ENCODE assay signal across 39 cellular contexts in genomic region chr17:27588354-27588753, GRCh38.
"Had no signal": no experiment of that assay in that cellular context is flagged by ENCODE, and none has a peak within 500 bp of the region (broad histone marks: within the 10 kb centered on the region; RNA-seq: fewer than 3 reads in every experiment).

No MANE protein-coding gene starts in this region.

- H3K4me1 ChIP-seq: breast epithelium, esophagus muscularis mucosa, foreskin keratinocyte had no signal

- H3K4me3 ChIP-seq: adrenal gland, breast epithelium, cardiac muscle cell, coronary artery, dorsolateral prefrontal cortex, esophagus muscularis mucosa, gastrocnemius medialis had no signal

- H3K36me3 ChIP-seq: breast epithelium, cardiac muscle cell had no signal

- H3K27me3 Mint-ChIP-seq: activated B cell treated with CpG ODN at 0.5 μM for 24 hours; activated CD8-positive, alpha-beta memory T cell treated with anti-CD3 and anti-CD28 coated beads, Interleukin-2, amount 10 ng/mL, durations not matched to agents 7 days and 5 days; activated naive CD4-positive, alpha-beta T cell treated with anti-CD3 and anti-CD28 coated beads, Interleukin-2, amount 50 U/mL, for 24 hours; activated naive CD8-positive, alpha-beta T cell treated with anti-CD3 and anti-CD28 coated beads for 36 hours; activated naive CD8-positive, alpha-beta T cell treated with anti-CD3 and anti-CD28 coated beads, Interleukin-2, amount 50 U/mL, for 24 hours; brain; dendritic cell treated with granulocyte-macrophage colony-stimulating factor and Interleukin-4, amounts not matched to agents 40 ng/mL and 50 ng/mL, for 4 days; T-cell had no signal

- H3K9me3 Mint-ChIP-seq: activated B cell treated with CpG ODN at 0.5 μM for 24 hours; activated naive CD4-positive, alpha-beta T cell treated with anti-CD3 and anti-CD28 coated beads for 36 hours; activated naive CD4-positive, alpha-beta T cell treated with anti-CD3 and anti-CD28 coated beads, Interleukin-2, amount 50 U/mL, for 24 hours; activated naive CD8-positive, alpha-beta T cell treated with anti-CD3 and anti-CD28 coated beads for 36 hours; activated naive CD8-positive, alpha-beta T cell treated with anti-CD3 and anti-CD28 coated beads, Interleukin-2, amount 50 U/mL, for 24 hours; activated T-helper 1 cell treated with anti-CD3 and anti-CD28 coated beads, Interleukin-12 subunit alpha, Interleukin-12 subunit beta, Interleukin-2, Interleukin-4 antibody, amounts not matched to agents 30 ng/mL and 10 ng/mL and 1 ng/mL, durations not matched to agents 14 hours and 24 hours and 36 hours; activated T-helper 2 cell treated with anti-CD3 and anti-CD28 coated beads, Interferon-gamma antibody, Interleukin-2, Interleukin-4, amounts not matched to agents 10 μg/mL and 5 μg/mL and 100 μg/mL, durations not matched to agents 14 hours and 24 hours and 36 hours; brain; dendritic cell treated with granulocyte-macrophage colony-stimulating factor and Interleukin-4, amounts not matched to agents 40 ng/mL and 50 ng/mL, for 4 days; T-cell; T-helper 1 cell treated with Interleukin-12 subunit alpha and Interleukin-12 subunit beta and Interleukin-4 antibody, amounts not matched to agents 30 μg/mL and 1 μg/mL, for 36 hours had no signal

- H3K9me3 ChIP-seq: adrenal gland, breast epithelium, esophagus muscularis mucosa, gastrocnemius medialis had no signal

- ATAC-seq: activated CD4-positive, CD25-positive, alpha-beta regulatory T cell treated with anti-CD3 and anti-CD28 coated beads, Interleukin-2, amount 50 U/mL, for 24 hours; activated CD8-positive, alpha-beta memory T cell treated with anti-CD3 and anti-CD28 coated beads, Interleukin-2, amount 10 ng/mL, durations not matched to agents 7 days and 5 days; activated CD8-positive, alpha-beta T cell treated with anti-CD3 and anti-CD28 coated beads, Interleukin-2, amount 10 ng/mL, durations not matched to agents 7 days and 5 days; activated naive CD8-positive, alpha-beta T cell treated with anti-CD3 and anti-CD28 coated beads, Interleukin-2, amount 50 U/mL, for 24 hours; foreskin keratinocyte; gastrocnemius medialis; T-cell had no signal

- H3K27ac ChIP-seq: adrenal gland, breast epithelium, cardiac muscle cell, coronary artery, esophagus muscularis mucosa, foreskin keratinocyte, gastrocnemius medialis, WERI-Rb-1 had no signal

- DNase-seq: activated B cell treated with CpG ODN at 0.5 μM for 24 hours; activated CD4-positive, alpha-beta T cell treated with anti-CD3 and anti-CD28 coated beads for 48 hours; activated CD4-positive, alpha-beta T cell treated with anti-CD3 and anti-CD28 coated beads, Interleukin-2, amount 50 U/mL, for 1 hour; activated CD4-positive, alpha-beta T cell treated with anti-CD3 and anti-CD28 coated beads, Interleukin-2, amount 50 U/mL, for 48 hours; activated CD8-positive, alpha-beta memory T cell treated with anti-CD3 and anti-CD28 coated beads, Interleukin-2, amount 10 ng/mL, durations not matched to agents 7 days and 5 days; activated CD8-positive, alpha-beta memory T cell treated with anti-CD3 and anti-CD28 coated beads, Interleukin-2, amount 50 U/mL, for 4 hours; activated CD8-positive, alpha-beta T cell treated with anti-CD3 and anti-CD28 coated beads, Interleukin-2, amount 10 ng/mL, durations not matched to agents 7 days and 5 days; activated effector memory CD4-positive, alpha-beta T cell treated with anti-CD3 and anti-CD28 coated beads, Interleukin-2, amount 50 U/mL, for 16 hours; activated naive CD4-positive, alpha-beta T cell treated with anti-CD3 and anti-CD28 coated beads for 36 hours; activated naive CD8-positive, alpha-beta T cell treated with anti-CD3 and anti-CD28 coated beads for 36 hours; activated naive CD8-positive, alpha-beta T cell treated with anti-CD3 and anti-CD28 coated beads, Interleukin-2, amount 50 U/mL, for 24 hours; activated T-cell treated with anti-CD3 and anti-CD28 coated beads, Interleukin-2, amount 50 U/mL, for 1 hour; activated T-cell treated with anti-CD3 and anti-CD28 coated beads, Interleukin-2, amount 50 U/mL, for 48 hours; adrenal gland; amygdala; aorta; central memory CD4-positive, alpha-beta T cell; cerebellar nuclear complex; dorsolateral prefrontal cortex; effector memory CD4-positive, alpha-beta T cell; erythroblast; foreskin keratinocyte; gastrocnemius medialis; glutamatergic neuron; SW 1271; T-cell; T1000; WERI-Rb-1 had no signal

- H3K27me3 ChIP-seq: adrenal gland, breast epithelium, cardiac muscle cell, dorsolateral prefrontal cortex, esophagus muscularis mucosa, foreskin keratinocyte, gastrocnemius medialis had no signal

- H3K36me3 Mint-ChIP-seq: activated CD8-positive, alpha-beta memory T cell treated with anti-CD3 and anti-CD28 coated beads, Interleukin-2, amount 10 ng/mL, durations not matched to agents 7 days and 5 days had no signal

- H3K4me3 Mint-ChIP-seq: activated B cell treated with CpG ODN at 0.5 μM for 24 hours; activated CD8-positive, alpha-beta memory T cell treated with anti-CD3 and anti-CD28 coated beads, Interleukin-2, amount 10 ng/mL, durations not matched to agents 7 days and 5 days; activated CD8-positive, alpha-beta T cell treated with anti-CD3 and anti-CD28 coated beads, Interleukin-2, amount 10 ng/mL, durations not matched to agents 7 days and 5 days; activated naive CD4-positive, alpha-beta T cell treated with anti-CD3 and anti-CD28 coated beads for 36 hours; activated naive CD4-positive, alpha-beta T cell treated with anti-CD3 and anti-CD28 coated beads, Interleukin-2, amount 50 U/mL, for 24 hours; activated naive CD8-positive, alpha-beta T cell treated with anti-CD3 and anti-CD28 coated beads for 36 hours; activated naive CD8-positive, alpha-beta T cell treated with anti-CD3 and anti-CD28 coated beads, Interleukin-2, amount 50 U/mL, for 24 hours; activated T-helper 1 cell treated with anti-CD3 and anti-CD28 coated beads, Interleukin-12 subunit alpha, Interleukin-12 subunit beta, Interleukin-2, Interleukin-4 antibody, amounts not matched to agents 30 ng/mL and 10 ng/mL and 1 ng/mL, durations not matched to agents 14 hours and 24 hours and 36 hours; brain; dendritic cell treated with granulocyte-macrophage colony-stimulating factor and Interleukin-4, amounts not matched to agents 40 ng/mL and 50 ng/mL, for 4 days; T-cell; T-helper 1 cell treated with Interleukin-12 subunit alpha and Interleukin-12 subunit beta and Interleukin-4 antibody, amounts not matched to agents 30 μg/mL and 1 μg/mL, for 36 hours had no signal

- H3K4me1 Mint-ChIP-seq: activated CD8-positive, alpha-beta memory T cell treated with anti-CD3 and anti-CD28 coated beads, Interleukin-2, amount 10 ng/mL, durations not matched to agents 7 days and 5 days; activated naive CD4-positive, alpha-beta T cell treated with anti-CD3 and anti-CD28 coated beads, Interleukin-2, amount 50 U/mL, for 24 hours; activated naive CD8-positive, alpha-beta T cell treated with anti-CD3 and anti-CD28 coated beads for 36 hours; activated naive CD8-positive, alpha-beta T cell treated with anti-CD3 and anti-CD28 coated beads, Interleukin-2, amount 50 U/mL, for 24 hours; T-cell had no signal

- H3K27ac Mint-ChIP-seq: activated B cell treated with CpG ODN at 0.5 μM for 24 hours; activated CD8-positive, alpha-beta memory T cell treated with anti-CD3 and anti-CD28 coated beads, Interleukin-2, amount 10 ng/mL, durations not matched to agents 7 days and 5 days; activated CD8-positive, alpha-beta T cell treated with anti-CD3 and anti-CD28 coated beads, Interleukin-2, amount 10 ng/mL, durations not matched to agents 7 days and 5 days; activated naive CD4-positive, alpha-beta T cell treated with anti-CD3 and anti-CD28 coated beads for 36 hours; activated naive CD4-positive, alpha-beta T cell treated with anti-CD3 and anti-CD28 coated beads, Interleukin-2, amount 50 U/mL, for 24 hours; activated naive CD8-positive, alpha-beta T cell treated with anti-CD3 and anti-CD28 coated beads for 36 hours; activated naive CD8-positive, alpha-beta T cell treated with anti-CD3 and anti-CD28 coated beads, Interleukin-2, amount 50 U/mL, for 24 hours; activated T-helper 1 cell treated with anti-CD3 and anti-CD28 coated beads, Interleukin-12 subunit alpha, Interleukin-12 subunit beta, Interleukin-2, Interleukin-4 antibody, amounts not matched to agents 30 ng/mL and 10 ng/mL and 1 ng/mL, durations not matched to agents 14 hours and 24 hours and 36 hours; activated T-helper 2 cell treated with anti-CD3 and anti-CD28 coated beads, Interferon-gamma antibody, Interleukin-2, Interleukin-4, amounts not matched to agents 10 μg/mL and 5 μg/mL and 100 μg/mL, durations not matched to agents 14 hours and 24 hours and 36 hours; brain; dendritic cell treated with granulocyte-macrophage colony-stimulating factor and Interleukin-4, amounts not matched to agents 40 ng/mL and 50 ng/mL, for 4 days; T-cell; T-helper 1 cell treated with Interleukin-12 subunit alpha and Interleukin-12 subunit beta and Interleukin-4 antibody, amounts not matched to agents 30 μg/mL and 1 μg/mL, for 36 hours had no signal
